Comparison of ENCODE assay signal across 1 cellular context in the genomic region with DNA sequence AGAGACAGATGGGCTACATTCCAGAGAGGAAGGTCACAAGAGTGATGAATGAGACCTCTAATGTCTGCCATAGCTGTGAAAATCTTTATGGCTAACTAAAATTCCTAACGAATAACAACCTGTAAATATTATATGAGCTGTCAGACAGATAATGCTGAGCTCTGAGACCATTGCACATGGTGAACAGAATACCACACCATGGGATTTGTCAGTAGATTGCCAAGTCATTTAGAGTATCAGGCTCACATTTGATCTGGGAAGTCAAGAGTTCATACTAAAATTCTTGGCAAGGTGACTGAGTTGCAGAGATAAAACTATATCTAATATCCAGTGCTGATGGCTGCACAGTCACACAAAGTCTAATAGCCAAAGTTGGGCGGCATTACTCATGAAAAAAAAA.
TF ChIP-seq lines count a peak whose summit lies in the region.

No MANE protein-coding gene starts in this region.

TF ChIP-seq in A549, 52 proteins besides CTCF, POLR2A, EP300 and RAD21 (continued from another document):
- TF ChIP-seq, protein P1, sequence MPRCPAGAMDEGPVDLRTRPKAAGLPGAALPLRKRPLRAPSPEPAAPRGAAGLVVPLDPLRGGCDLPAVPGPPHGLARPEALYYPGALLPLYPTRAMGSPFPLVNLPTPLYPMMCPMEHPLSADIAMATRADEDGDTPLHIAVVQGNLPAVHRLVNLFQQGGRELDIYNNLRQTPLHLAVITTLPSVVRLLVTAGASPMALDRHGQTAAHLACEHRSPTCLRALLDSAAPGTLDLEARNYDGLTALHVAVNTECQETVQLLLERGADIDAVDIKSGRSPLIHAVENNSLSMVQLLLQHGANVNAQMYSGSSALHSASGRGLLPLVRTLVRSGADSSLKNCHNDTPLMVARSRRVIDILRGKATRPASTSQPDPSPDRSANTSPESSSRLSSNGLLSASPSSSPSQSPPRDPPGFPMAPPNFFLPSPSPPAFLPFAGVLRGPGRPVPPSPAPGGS (IDR thresholded peaks at IDR 0.05), result no peak
- no peak for TF ChIP-seq TFCP2L1 (CRISPR knock-in tag; IDR thresholded peaks at IDR 0.05)
- TF ChIP-seq RNF2 (IDR thresholded peaks at IDR 0.05; ENCODE audit: borderline replicate concordance, low read depth), result no peak
